ENCODE assay signal across 8 cellular contexts in the genomic region with DNA sequence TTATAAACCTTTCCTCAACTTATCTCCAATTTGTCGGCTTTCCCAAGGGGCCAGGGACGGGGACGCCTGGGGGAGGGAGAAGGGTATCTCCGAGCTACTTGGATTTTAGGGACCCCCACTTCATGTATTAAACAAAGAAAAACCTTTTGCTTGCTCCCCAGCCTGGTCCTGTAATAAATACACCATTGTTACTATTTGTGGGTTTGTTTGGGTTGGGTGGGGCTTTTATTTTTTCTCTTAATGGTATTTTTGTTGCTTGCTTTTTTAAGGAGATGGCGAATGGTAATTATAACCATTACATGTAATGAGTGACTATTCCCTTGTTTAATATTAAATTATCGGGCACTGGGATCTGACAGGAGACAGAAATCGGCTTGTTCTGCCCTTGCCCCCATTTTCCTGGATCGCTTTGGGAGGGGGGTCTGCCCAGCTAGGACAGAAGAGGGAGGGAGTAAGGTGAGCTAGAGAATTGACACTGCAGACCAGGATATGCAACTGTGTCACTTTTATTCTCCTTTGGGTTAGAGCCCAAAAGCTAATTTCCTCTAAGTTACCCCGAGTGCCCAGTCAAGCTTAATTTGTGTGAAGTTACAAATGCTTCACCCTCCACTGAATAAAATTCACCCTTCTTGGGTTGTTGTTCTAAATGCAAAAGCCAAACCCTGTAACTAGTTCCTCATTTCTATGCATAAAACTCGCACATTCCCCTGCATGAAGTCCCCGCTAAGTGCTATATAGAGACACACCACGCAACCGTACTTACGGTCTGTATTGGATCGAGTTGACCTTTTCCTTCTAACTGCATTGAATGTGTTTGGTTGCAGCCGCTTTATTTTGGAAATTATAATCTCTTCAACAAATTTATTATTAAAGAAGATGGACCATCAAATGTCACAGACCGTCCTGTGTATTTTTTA. TPM values are rescaled to one million over a fixed set of nuclear protein-coding genes. Genes with fewer than 3 reads are reported as not detected.
DNase-seq lines count a peak whose midpoint lies in the region; ATAC-seq, FAIRE-seq and TF ChIP-seq lines count a peak whose summit lies in the region.

No MANE protein-coding gene starts in this region.

- intact Hi-C loops in pancreas (cut with DNase I), result loop anchor here in 1 of 3 donors (10.0 kb wide), 1 partner anchor 137 kb away; no protein-coding TSS in a partner anchor

- H3K4me1 ChIP-seq in BLaER1 treated with 17β-estradiol and CSF1 and Interleukin-3, amounts not matched to agents 10 nM and 100 nM, result peaks cover 15 to 51% (median 37%) of the 10 kb centered on the region in 10 experiments
- peaks cover 0 to 17% (median 9%) of the 10 kb centered on the region in 3 donors for H3K4me1 ChIP-seq in pancreas

- TF ChIP-seq CTCF in fibroblast of villous mesenchyme (IDR thresholded peaks at IDR 0.05; ENCODE audit: insufficient read depth, low read depth, low read length), result no peak
- TF ChIP-seq CTCF in pancreas (IDR thresholded peaks at IDR 0.05), result no peak

- peaks cover 0 to 19% (median 0%) of the 10 kb centered on the region in 11 experiments; a peak in 2 of 22 replicates for H3K36me3 ChIP-seq in BLaER1 treated with 17β-estradiol and CSF1 and Interleukin-3, amounts not matched to agents 10 nM and 100 nM
- H3K36me3 ChIP-seq in pancreas, result no peaks in the 10 kb centered on the region

- whole genome bisulfite sequencing in pancreas, 2 donors, result 0 to 1% methylated on average over 17 of the region's 17 CpGs

- H3K4me2 ChIP-seq in BLaER1 treated with 17β-estradiol and CSF1 and Interleukin-3, amounts not matched to agents 10 nM and 100 nM, result peak overlapping the region; percentile 92 to 100 (median 96)

- peak overlapping the region; percentile 71 to 92 (median 88); a peak in 21 of 22 replicates for H3K27ac ChIP-seq in BLaER1 treated with 17β-estradiol and CSF1 and Interleukin-3, amounts not matched to agents 10 nM and 100 nM
- H3K27ac ChIP-seq in pancreas, result peak overlapping the region; percentile 58 to 97 (median 84)

- peaks cover 0 to 16% (median 0%) of the 10 kb centered on the region in 11 experiments; a peak in 6 of 22 replicates for H3K9me3 ChIP-seq in BLaER1 treated with 17β-estradiol and CSF1 and Interleukin-3, amounts not matched to agents 10 nM and 100 nM (replicated peaks in 1 of 11)
- H3K9me3 ChIP-seq in pancreas, result no peaks in the 10 kb centered on the region

- peak overlapping the region; percentile 84 to 90 (median 86); a peak in 21 of 22 replicates for H3K9ac ChIP-seq in BLaER1 treated with 17β-estradiol and CSF1 and Interleukin-3, amounts not matched to agents 10 nM and 100 nM

- peaks cover 0 to 12% (median 0%) of the 10 kb centered on the region in 11 experiments; a peak in 3 of 22 replicates for H3K27me3 ChIP-seq in BLaER1 treated with 17β-estradiol and CSF1 and Interleukin-3, amounts not matched to agents 10 nM and 100 nM
- H3K27me3 ChIP-seq in pancreas, result no peaks in the 10 kb centered on the region

- ATAC-seq in GM19372 (IDR thresholded peaks at IDR 0.05; ENCODE audit: low read depth, unreplicated experiment) (peak; percentile 52), HG03439 (IDR thresholded peaks at IDR 0.05; ENCODE audit: unreplicated experiment) (peak; percentile 46), SK-N-SH treated with all-trans-retinoic acid at 6 μM for 48 hours (peak; percentile 29), pancreas (peak; percentile 11 to 27 (median 14))

- FAIRE-seq in pancreas (lab: Jason Lieb, UNC), result no peak

- H3K4me3 ChIP-seq in BLaER1 treated with 17β-estradiol and CSF1 and Interleukin-3, amounts not matched to agents 10 nM and 100 nM, result peak overlapping the region; percentile 60 to 98 (median 76)
- H3K4me3 ChIP-seq in fibroblast of villous mesenchyme (ENCODE audit: low read depth, low read length) (peak overlapping the region; percentile 72), pancreas (peak overlapping the region; percentile 22 to 55 (median 36))

- DNase-seq in fibroblast of villous mesenchyme (ENCODE audit: low read depth), result peak; percentile 40
- no peak for DNase-seq in pancreas
- DNase-seq in NCI-H510A (lab: John Stamatoyannopoulos, UW), result no peak
- DNase-seq in NCI-H510A treated with DMSO at 0.1 percent for 48 hours (lab: John Stamatoyannopoulos, UW), result no peak

- peaks cover 0 to 14% (median 0%) of the 10 kb centered on the region in 11 experiments; a peak in 5 of 22 replicates for H4K20me1 ChIP-seq in BLaER1 treated with 17β-estradiol and CSF1 and Interleukin-3, amounts not matched to agents 10 nM and 100 nM

TF ChIP-seq in SK-N-SH treated with all-trans-retinoic acid at 6 μM for 48 hours, 23 proteins besides CTCF, POLR2A, EP300 and RAD21:
- TF ChIP-seq, protein P1, sequence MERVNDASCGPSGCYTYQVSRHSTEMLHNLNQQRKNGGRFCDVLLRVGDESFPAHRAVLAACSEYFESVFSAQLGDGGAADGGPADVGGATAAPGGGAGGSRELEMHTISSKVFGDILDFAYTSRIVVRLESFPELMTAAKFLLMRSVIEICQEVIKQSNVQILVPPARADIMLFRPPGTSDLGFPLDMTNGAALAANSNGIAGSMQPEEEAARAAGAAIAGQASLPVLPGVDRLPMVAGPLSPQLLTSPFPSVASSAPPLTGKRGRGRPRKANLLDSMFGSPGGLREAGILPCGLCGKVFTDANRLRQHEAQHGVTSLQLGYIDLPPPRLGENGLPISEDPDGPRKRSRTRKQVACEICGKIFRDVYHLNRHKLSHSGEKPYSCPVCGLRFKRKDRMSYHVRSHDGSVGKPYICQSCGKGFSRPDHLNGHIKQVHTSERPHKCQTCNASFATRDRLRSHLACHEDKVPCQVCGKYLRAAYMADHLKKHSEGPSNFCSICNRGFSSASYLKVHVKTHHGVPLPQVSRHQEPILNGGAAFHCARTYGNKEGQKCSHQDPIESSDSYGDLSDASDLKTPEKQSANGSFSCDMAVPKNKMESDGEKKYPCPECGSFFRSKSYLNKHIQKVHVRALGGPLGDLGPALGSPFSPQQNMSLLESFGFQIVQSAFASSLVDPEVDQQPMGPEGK (CRISPR knock-in tag; IDR thresholded peaks at IDR 0.05; ENCODE audit: borderline replicate concordance), result 0 out of 2 replicates have a peak, but pooled peaks have one; percentile 15
- no peak for TF ChIP-seq SNAI2 (CRISPR knock-in tag; IDR thresholded peaks at IDR 0.05)
- no peak for TF ChIP-seq ZNF565 (CRISPR knock-in tag; conservative IDR thresholded peaks at IDR 0.05; ENCODE audit: low read depth)
- TF ChIP-seq ISL1 (CRISPR knock-in tag; IDR thresholded peaks at IDR 0.05), result no peak
TF ChIP-seq in SK-N-SH treated with all-trans-retinoic acid at 6 μM for 48 hours: peak in this region for 1.

RNA-seq across cellular contexts. Expression of a gene that starts 1.6 kb away (rescaled TPM):
- total RNA-seq in fibroblast of villous mesenchyme, result 2.6 and 8.4 TPM in 2 replicates
- total RNA-seq in pancreas, result 10 to 100 TPM in 5 of 6 donors, 1 to 10 TPM in 1; 9.3 to 21.6 (median 11.4) TPM
- 10 to 100 TPM; 13.7 to 14.8 TPM for polyA plus RNA-seq in pancreas
